ENCODE assay signal across 1 cellular context in the genomic region with DNA sequence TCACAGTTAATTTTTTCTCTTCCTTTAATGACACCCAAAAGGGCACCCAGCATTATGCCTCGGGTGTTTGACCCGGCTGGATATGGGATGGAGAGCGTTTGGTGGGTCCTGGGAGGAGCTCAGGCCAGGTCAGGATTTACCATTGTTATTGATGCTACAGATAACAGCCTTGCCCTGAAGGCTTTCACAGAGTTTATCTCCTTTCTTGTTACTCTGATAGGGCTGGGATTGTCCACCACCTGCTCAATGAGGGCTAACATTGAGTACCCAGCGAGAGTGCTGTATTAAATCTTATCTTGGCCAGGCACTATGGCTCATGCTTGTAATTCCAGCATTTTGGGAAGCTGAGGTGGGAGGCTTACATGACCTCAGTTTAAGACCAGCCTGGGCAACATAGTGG.
TF ChIP-seq lines count a peak whose summit lies in the region.

No MANE protein-coding gene starts in this region.

TF ChIP-seq in SK-N-SH treated with all-trans-retinoic acid at 6 μM for 48 hours, 23 proteins besides CTCF, POLR2A, EP300 and RAD21 (continued from another document):
- TF ChIP-seq, protein P1, sequence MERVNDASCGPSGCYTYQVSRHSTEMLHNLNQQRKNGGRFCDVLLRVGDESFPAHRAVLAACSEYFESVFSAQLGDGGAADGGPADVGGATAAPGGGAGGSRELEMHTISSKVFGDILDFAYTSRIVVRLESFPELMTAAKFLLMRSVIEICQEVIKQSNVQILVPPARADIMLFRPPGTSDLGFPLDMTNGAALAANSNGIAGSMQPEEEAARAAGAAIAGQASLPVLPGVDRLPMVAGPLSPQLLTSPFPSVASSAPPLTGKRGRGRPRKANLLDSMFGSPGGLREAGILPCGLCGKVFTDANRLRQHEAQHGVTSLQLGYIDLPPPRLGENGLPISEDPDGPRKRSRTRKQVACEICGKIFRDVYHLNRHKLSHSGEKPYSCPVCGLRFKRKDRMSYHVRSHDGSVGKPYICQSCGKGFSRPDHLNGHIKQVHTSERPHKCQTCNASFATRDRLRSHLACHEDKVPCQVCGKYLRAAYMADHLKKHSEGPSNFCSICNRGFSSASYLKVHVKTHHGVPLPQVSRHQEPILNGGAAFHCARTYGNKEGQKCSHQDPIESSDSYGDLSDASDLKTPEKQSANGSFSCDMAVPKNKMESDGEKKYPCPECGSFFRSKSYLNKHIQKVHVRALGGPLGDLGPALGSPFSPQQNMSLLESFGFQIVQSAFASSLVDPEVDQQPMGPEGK (CRISPR knock-in tag; IDR thresholded peaks at IDR 0.05; ENCODE audit: borderline replicate concordance): no peak
- TF ChIP-seq ZNF70 (CRISPR knock-in tag; IDR thresholded peaks at IDR 0.05) (no peak), BACH2 (CRISPR knock-in tag; IDR thresholded peaks at IDR 0.05; ENCODE audit: borderline replicate concordance) (no peak), ZC3H10 (CRISPR knock-in tag; IDR thresholded peaks at IDR 0.05) (no peak), ESRRG (CRISPR knock-in tag; IDR thresholded peaks at IDR 0.05) (no peak), RARB (CRISPR knock-in tag; IDR thresholded peaks at IDR 0.05) (no peak), TCF4 (CRISPR knock-in tag; IDR thresholded peaks at IDR 0.05; ENCODE audit: borderline replicate concordance) (no peak), SNAI2 (CRISPR knock-in tag; IDR thresholded peaks at IDR 0.05) (no peak), ZFP30 (CRISPR knock-in tag; IDR thresholded peaks at IDR 0.05) (no peak), CSDC2 (CRISPR knock-in tag; IDR thresholded peaks at IDR 0.05) (no peak), ZNF8 (CRISPR knock-in tag; IDR thresholded peaks at IDR 0.05) (no peak), ISL1 (CRISPR knock-in tag; IDR thresholded peaks at IDR 0.05) (no peak), GLIS3 (CRISPR knock-in tag; IDR thresholded peaks at IDR 0.05) (no peak), ZNF565 (CRISPR knock-in tag; conservative IDR thresholded peaks at IDR 0.05; ENCODE audit: low read depth) (no peak), OSR1 (CRISPR knock-in tag; IDR thresholded peaks at IDR 0.05) (no peak), PPARA (CRISPR knock-in tag; IDR thresholded peaks at IDR 0.05; ENCODE audit: borderline replicate concordance) (no peak)
